ENCODE assay signal across 13 cellular contexts in the genomic region with DNA sequence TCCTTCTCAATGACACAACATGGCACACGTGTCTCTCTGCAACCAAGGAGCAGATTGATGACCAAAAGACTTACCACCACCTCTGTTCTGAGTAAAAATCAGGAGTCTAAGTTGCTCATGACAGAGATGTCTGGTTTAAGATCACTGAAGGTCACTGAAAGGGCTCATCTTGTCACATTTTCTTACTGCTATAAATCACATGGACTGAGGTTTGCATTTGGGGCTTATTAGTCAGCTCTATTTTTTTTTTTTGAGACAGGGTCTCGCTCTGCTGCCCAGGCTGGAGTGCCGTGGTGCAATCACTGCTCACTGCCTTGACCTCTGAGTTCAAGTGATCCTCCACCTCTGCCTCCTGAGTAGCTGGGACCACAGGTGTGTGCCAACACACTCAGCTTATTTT. TPM values are rescaled to one million over a fixed set of nuclear protein-coding genes. Genes with fewer than 3 reads are reported as not detected.
DNase-seq lines count a peak whose midpoint lies in the region; ATAC-seq and TF ChIP-seq lines count a peak whose summit lies in the region.
"Had no signal": no experiment of that assay in that cellular context is flagged by ENCODE, and none has a peak within 500 bp of the region (broad histone marks: within the 10 kb centered on the region; RNA-seq: fewer than 3 reads in every experiment).

No MANE protein-coding gene starts in this region.

- H3K27ac Mint-ChIP-seq in CD8-positive, alpha-beta memory T cell = peak overlapping the region; percentile 73 to 92 (median 88)

- peak overlapping the region in 1 of 7 donors; percentile 68 for H3K4me3 Mint-ChIP-seq in CD8-positive, alpha-beta memory T cell

- POLR2A ChIA-PET in CD8-positive, alpha-beta memory T cell (lab: Charles Lee) = interaction anchor here (2.8 kb wide), 1 partner anchor 19 kb away, joined by 10 read pairs; a partner anchor contains a TSS

- H3K27me3 ChIP-seq in CD8-positive, alpha-beta memory T cell (ENCODE audit: insufficient read depth, low read length, poor library complexity, severe bottlenecking) = no peaks in the 10 kb centered on the region
- H3K27me3 ChIP-seq in dorsolateral prefrontal cortex (no peaks in the 10 kb centered on the region), psoas muscle (ENCODE audit: insufficient read depth in 3 of 3, low read length in 2 of 3) (no peaks in the 10 kb centered on the region), testis (no peaks in the 10 kb centered on the region)

- no peak overlapping the region for H3K4me3 ChIP-seq in CD8-positive, alpha-beta memory T cell (ENCODE audit: low read length)
- H3K4me3 ChIP-seq in dorsolateral prefrontal cortex = no peak overlapping the region
- peak overlapping the region; percentile 26 for H3K4me3 ChIP-seq in psoas muscle
- H3K4me3 ChIP-seq in testis = no peak overlapping the region
- H3K4me3 ChIP-seq: PC-9 had no signal

- 67 to 69% (median 69%) methylated on average over 3 of the region's 3 CpGs for WGBS in psoas muscle, 3 donors
- 80 to 81% methylated on average over 3 of the region's 3 CpGs for WGBS in testis, 2 donors

- ATAC-seq in HG02759 (IDR thresholded peaks at IDR 0.05; ENCODE audit: unreplicated experiment) (peak; percentile 32), psoas muscle (peak in 1 of 4 donors; percentile 12)

- H3K36me3 ChIP-seq in CD8-positive, alpha-beta memory T cell (ENCODE audit: insufficient read depth, low read length) = peaks cover 54% of the 10 kb centered on the region
- H3K36me3 ChIP-seq in psoas muscle (ENCODE audit: insufficient read depth in 1 of 2, low read depth in 1 of 2) (peaks cover 9 to 88% of the 10 kb centered on the region in 2 donors), testis (ENCODE audit: low read depth, missing control alignments) (no peaks in the 10 kb centered on the region)

- TF ChIP-seq POLR2A in testis (IDR thresholded peaks at IDR 0.05) = no peak

- CTCF ChIA-PET in CD8-positive, alpha-beta memory T cell (lab: Charles Lee) = interaction anchor here (1.1 to 2.4 kb wide), 7 partner anchors 9 to 161 kb away, joined by 3 to 12 read pairs (median 3); a partner anchor contains a TSS

- no peak overlapping the region for H3K27ac ChIP-seq in CD8-positive, alpha-beta memory T cell (ENCODE audit: low read depth, low read length)
- H3K27ac ChIP-seq in dorsolateral prefrontal cortex (peak overlapping the region in 34 of 59 donors; percentile 2 to 100 (median 47)), psoas muscle (peak overlapping the region; percentile 100), testis (peak overlapping the region in 1 of 2 donors; percentile 14)
- H3K27ac ChIP-seq: PC-9 had no signal

- H3K36me3 Mint-ChIP-seq in CD8-positive, alpha-beta memory T cell = peaks cover 24 to 86% (median 32%) of the 10 kb centered on the region in 3 donors

- H3K9me3 ChIP-seq in CD8-positive, alpha-beta memory T cell (ENCODE audit: low read length) = no peaks in the 10 kb centered on the region
- H3K9me3 ChIP-seq in psoas muscle (no peaks in the 10 kb centered on the region), testis (no peaks in the 10 kb centered on the region)

- H3K9me3 Mint-ChIP-seq in CD8-positive, alpha-beta memory T cell = no peaks in the 10 kb centered on the region

- TF ChIP-seq CTCF in dorsolateral prefrontal cortex (IDR thresholded peaks at IDR 0.05 in 54 of 56, conservative IDR thresholded peaks at IDR 0.05 in 2 of 56; ENCODE audit: low read depth in 1 of 56, partially characterized antibody in 56 of 56) = no peak
- no peak for TF ChIP-seq CTCF in psoas muscle (IDR thresholded peaks at IDR 0.05)
- no peak for TF ChIP-seq CTCF in testis (IDR thresholded peaks at IDR 0.05)

- peaks cover 29% of the 10 kb centered on the region for H3K4me1 ChIP-seq in CD8-positive, alpha-beta memory T cell (ENCODE audit: insufficient read depth, low read length)
- peaks cover 65% of the 10 kb centered on the region for H3K4me1 ChIP-seq in psoas muscle
- peaks cover 17% of the 10 kb centered on the region for H3K4me1 ChIP-seq in testis

- intact Hi-C loops in dorsolateral prefrontal cortex (cut with DNase I) = no loop called here
- intact Hi-C loops in psoas muscle (cut with DNase I) = no loop called here
- intact Hi-C loops in testis (cut with DNase I; ENCODE audit: low total_unique reads) = no loop called here

- H3K4me1 Mint-ChIP-seq in CD8-positive, alpha-beta memory T cell = peaks cover 52 to 65% (median 64%) of the 10 kb centered on the region in 3 donors

- no peaks in the 10 kb centered on the region for H3K27me3 Mint-ChIP-seq in CD8-positive, alpha-beta memory T cell

- no peak for DNase-seq in CD8-positive, alpha-beta memory T cell
- no peak for DNase-seq in dorsolateral prefrontal cortex
- DNase-seq in psoas muscle = no peak
- DNase-seq in NCI-H146 treated with DMSO at 0.1 percent for 48 hours (lab: John Stamatoyannopoulos, UW; ENCODE audit: unreplicated experiment) = no peak
- no peak for DNase-seq in testis
- DNase-seq in hypothalamus (lab: John Stamatoyannopoulos, UW) = no peak
- DNase-seq: KG1; NCI-H2081; PC-9; stimulated activated CD4-positive, alpha-beta T cell treated with anti-CD3 and anti-CD28 coated beads, Interleukin-2, amount 100 ng/mL, for 24 hours; substantia nigra had no signal

RNA-seq across cellular contexts. Expression of a gene that starts 19.4 kb away (rescaled TPM):
- total RNA-seq in CD8-positive, alpha-beta memory T cell = 100 to 1,000 TPM; 291 to 303 TPM
- 172 TPM for polyA plus RNA-seq in CD8-positive, alpha-beta memory T cell
- total RNA-seq in dorsolateral prefrontal cortex (100 to 1,000 TPM in 9 of 120 experiments, 10 to 100 TPM in 111; 33.1 to 117 (median 66.9) TPM), psoas muscle (100 to 1,000 TPM; 180 to 358 (median 346) TPM), testis (100 to 1,000 TPM; 117 to 137 TPM)
- polyA plus RNA-seq in psoas muscle (100 to 1,000 TPM in 2 of 3 donors, 10 to 100 TPM in 1; 84.7 to 340 (median 239) TPM), testis (ENCODE audit: insufficient read depth, low read depth, low replicate concordance) (51.1 TPM)

RNA-seq across cellular contexts. Expression of a gene that starts 47.5 kb away (rescaled TPM):
- total RNA-seq in CD8-positive, alpha-beta memory T cell = 1 to 10 TPM; 6.7 to 7.3 TPM
- 8.1 TPM for polyA plus RNA-seq in CD8-positive, alpha-beta memory T cell
- total RNA-seq in dorsolateral prefrontal cortex = 1 to 10 TPM; 1.5 to 9.8 (median 4.2) TPM
- 1 to 10 TPM; 2.3 to 3.8 (median 2.8) TPM for total RNA-seq in psoas muscle
- 1 to 10 TPM in 2 of 3 donors, under 1 TPM in 1; 0.90 to 1.3 (median 1.2) TPM for polyA plus RNA-seq in psoas muscle
- 10 to 100 TPM in 1 of 2 donors, 1 to 10 TPM in 1; 5.2 to 10.4 TPM for total RNA-seq in testis
- polyA plus RNA-seq in testis (ENCODE audit: insufficient read depth, low read depth, low replicate concordance) = 2.4 TPM
- polyA plus RNA-seq: neural cell had no signal
